Comparison of ENCODE assay signal across 8 cellular contexts in genomic region chr6:33277663-33278391, GRCh38. TPM values are rescaled to one million over a fixed set of nuclear protein-coding genes. Genes with fewer than 3 reads are reported as not detected.
DNase-seq lines count a peak whose midpoint lies in the region; ATAC-seq and TF ChIP-seq lines count a peak whose summit lies in the region.

No MANE protein-coding gene starts in this region.

- no peak for TF ChIP-seq CTCF in Panc1 (IDR thresholded peaks at IDR 0.05)
- no peak for TF ChIP-seq CTCF in lower leg skin (IDR thresholded peaks at IDR 0.05)

- H3K9me3 ChIP-seq in Panc1 (ENCODE audit: control insufficient read depth, insufficient read depth, low read depth, low read length), result no peaks in the 10 kb centered on the region
- H3K9me3 ChIP-seq in thymus (ENCODE audit: control insufficient read depth), result no peaks in the 10 kb centered on the region

- DNase-seq in NK-92 treated with Interleukin-12 subunit alpha and Interleukin-12 subunit beta, amount 100 ng/mL, for 24 hours (lab: John Stamatoyannopoulos, UW), result peak; percentile 19
- DNase-seq in NK-92 (lab: John Stamatoyannopoulos, UW; ENCODE audit: unreplicated experiment) (no peak), Panc1 (ENCODE audit: low read depth, low spot score) (no peak), caudate nucleus (lab: John Stamatoyannopoulos, UW) (peak in 1 of 61 donors; percentile 58), lower leg skin (ENCODE audit: low spot score in 2 of 2) (no peak), GM19240 (ENCODE audit: insufficient read length, low spot score) (no peak), NCI-H187 treated with DMSO at 0.1 percent for 48 hours (lab: John Stamatoyannopoulos, UW) (no peak)

- POLR2A ChIA-PET in Panc1 (lab: Charles Lee), result interaction anchor here (1.6 to 2.4 kb wide), 2 partner anchors 11 to 18 kb away, joined by 4 to 11 read pairs; partner anchors contain the start of genes PFDN6 and WDR46

- H3K4me1 ChIP-seq in Panc1 (ENCODE audit: control insufficient read depth, insufficient read depth, low read length), result peaks cover 53% of the 10 kb centered on the region
- peaks cover 25% of the 10 kb centered on the region for H3K4me1 ChIP-seq in thymus (ENCODE audit: control insufficient read depth, insufficient read depth, low read length)

- WGBS in lower leg skin, 2 donors, result 42 to 48% methylated on average over 31 to 39 of the region's 39 CpGs
- 55% methylated on average over 39 of the region's 39 CpGs for WGBS in thymus

- H3K4me3 ChIP-seq in Panc1 (ENCODE audit: low read depth in 2 of 2, low read length in 2 of 2), result peak overlapping the region; percentile 97
- peak overlapping the region; percentile 70 for H3K4me3 ChIP-seq in lower leg skin (ENCODE audit: low read depth, poor library complexity, severe bottlenecking)
- H3K4me3 ChIP-seq in thymus (ENCODE audit: low read length), result peak overlapping the region; percentile 90

- H3K27me3 ChIP-seq in Panc1 (ENCODE audit: control insufficient read depth, insufficient read depth, low read length), result no peaks in the 10 kb centered on the region
- no peaks in the 10 kb centered on the region for H3K27me3 ChIP-seq in thymus (ENCODE audit: control insufficient read depth, insufficient read depth)

- H3K36me3 ChIP-seq in Panc1 (ENCODE audit: control insufficient read depth, insufficient read depth, low read length) (peaks cover 15% of the 10 kb centered on the region), thymus (ENCODE audit: control insufficient read depth, insufficient read depth) (peaks cover 54% of the 10 kb centered on the region)

- TF ChIP-seq POLR2A in lower leg skin (IDR thresholded peaks at IDR 0.05), result no peak

- ATAC-seq in Panc1, result peak; percentile 4

- H3K27ac ChIP-seq in Panc1 (ENCODE audit: low read length) (peak overlapping the region; percentile 84), caudate nucleus (ENCODE audit: low read depth, low read length) (peak overlapping the region; percentile 77), thymus (ENCODE audit: low read depth) (peak overlapping the region; percentile 97)

- in situ Hi-C loops in Panc1 (cut with HindIII; ENCODE audit: low pct_unique_long_range_greater_than_20kb, low sequenced_read_pairs), result no loop called here

- intact Hi-C loops in Panc1 (cut with micrococcal nuclease; ENCODE audit: unreplicated experiment), result no loop called here
- intact Hi-C loops in lower leg skin (cut with DNase I; ENCODE audit: low total_unique reads), result no loop called here

- CTCF ChIA-PET in Panc1 (lab: Charles Lee), result interaction anchor here (0.6 to 2.0 kb wide), 5 partner anchors 11 to 134 kb away, joined by 3 to 9 read pairs (median 5); partner anchors contain the start of genes PFDN6, RGL2 and WDR46

- no TSS peak for BruUV-seq in Panc1 (replicated peaks; lab: Mats Ljungman, UMichigan)

RNA-seq across cellular contexts. Expression of gene B3GALT4, which starts 0.9 kb away (rescaled TPM):
- total RNA-seq in Panc1 (2021; ENCODE audit: unreplicated experiment) (6.0 TPM), lower leg skin (10 to 100 TPM; 24.8 to 31.0 (median 26.3) TPM)
- polyA plus RNA-seq in Panc1 (2012; ENCODE audit: insufficient read length), result 6.4 TPM
- 14.9 TPM for polyA plus RNA-seq in thymus

RNA-seq across cellular contexts. Expression of gene RPS18, which starts 6.0 kb away (rescaled TPM):
- total RNA-seq in Panc1 (2021; ENCODE audit: unreplicated experiment) (1,987 TPM), lower leg skin (1,000 to 10,000 TPM; 4,043 to 6,696 (median 6,204) TPM)
- polyA plus RNA-seq in Panc1 (2012; ENCODE audit: insufficient read length), result 3,030 TPM
- polyA plus RNA-seq in thymus, result 5,710 TPM

RNA-seq across cellular contexts. Expression of gene VPS52, which starts 6.2 kb away (rescaled TPM):
- total RNA-seq in Panc1 (2021; ENCODE audit: unreplicated experiment) (77.7 TPM), lower leg skin (10 to 100 TPM; 33.3 to 51.0 (median 44.4) TPM)
- 68.6 TPM for polyA plus RNA-seq in Panc1 (2012; ENCODE audit: insufficient read length)
- 59.0 TPM for polyA plus RNA-seq in thymus

RNA-seq across cellular contexts. Expression of gene WDR46, which starts 11.2 kb away (rescaled TPM):
- 80.6 TPM for total RNA-seq in Panc1 (2021; ENCODE audit: unreplicated experiment)
- polyA plus RNA-seq in Panc1 (2012; ENCODE audit: insufficient read length), result 80.7 TPM
- total RNA-seq in lower leg skin, result 10 to 100 TPM; 38.4 to 57.2 (median 47.0) TPM
- polyA plus RNA-seq in thymus, result 68.6 TPM

RNA-seq across cellular contexts. Expression of gene PFDN6, which starts 11.6 kb away (rescaled TPM):
- total RNA-seq in Panc1 (2021; ENCODE audit: unreplicated experiment), result 101 TPM
- 127 TPM for polyA plus RNA-seq in Panc1 (2012; ENCODE audit: insufficient read length)
- total RNA-seq in lower leg skin, result 10 to 100 TPM; 22.6 to 36.3 (median 35.3) TPM
- 171 TPM for polyA plus RNA-seq in thymus
